In the genomic region with DNA sequence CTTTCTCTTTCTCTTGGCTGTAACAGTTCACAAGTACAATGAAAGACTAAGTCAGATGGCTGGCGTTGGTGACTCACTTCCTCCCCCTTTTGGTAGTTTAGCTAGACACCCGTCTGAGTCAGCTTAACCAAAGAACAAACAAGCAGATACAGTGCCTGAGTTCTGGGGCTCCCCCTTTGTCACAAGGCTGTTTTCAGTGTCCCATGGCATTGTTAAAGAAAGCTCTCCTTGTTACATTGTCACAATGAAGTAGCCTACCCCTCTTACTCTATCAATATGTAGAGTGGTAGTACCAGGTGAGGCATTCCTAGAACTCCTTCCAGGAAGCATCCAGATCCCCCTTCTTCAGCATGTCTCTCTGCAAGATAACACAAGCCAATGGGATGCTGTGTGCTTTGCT, we compare ENCODE assay signal across 1 cellular context.
TF ChIP-seq lines count a peak whose summit lies in the region.

No MANE protein-coding gene starts in this region.

TF ChIP-seq in HepG2, 621 proteins besides CTCF, POLR2A, EP300 and RAD21 (continued from another document and continues in another):
- TF ChIP-seq, protein P1, sequence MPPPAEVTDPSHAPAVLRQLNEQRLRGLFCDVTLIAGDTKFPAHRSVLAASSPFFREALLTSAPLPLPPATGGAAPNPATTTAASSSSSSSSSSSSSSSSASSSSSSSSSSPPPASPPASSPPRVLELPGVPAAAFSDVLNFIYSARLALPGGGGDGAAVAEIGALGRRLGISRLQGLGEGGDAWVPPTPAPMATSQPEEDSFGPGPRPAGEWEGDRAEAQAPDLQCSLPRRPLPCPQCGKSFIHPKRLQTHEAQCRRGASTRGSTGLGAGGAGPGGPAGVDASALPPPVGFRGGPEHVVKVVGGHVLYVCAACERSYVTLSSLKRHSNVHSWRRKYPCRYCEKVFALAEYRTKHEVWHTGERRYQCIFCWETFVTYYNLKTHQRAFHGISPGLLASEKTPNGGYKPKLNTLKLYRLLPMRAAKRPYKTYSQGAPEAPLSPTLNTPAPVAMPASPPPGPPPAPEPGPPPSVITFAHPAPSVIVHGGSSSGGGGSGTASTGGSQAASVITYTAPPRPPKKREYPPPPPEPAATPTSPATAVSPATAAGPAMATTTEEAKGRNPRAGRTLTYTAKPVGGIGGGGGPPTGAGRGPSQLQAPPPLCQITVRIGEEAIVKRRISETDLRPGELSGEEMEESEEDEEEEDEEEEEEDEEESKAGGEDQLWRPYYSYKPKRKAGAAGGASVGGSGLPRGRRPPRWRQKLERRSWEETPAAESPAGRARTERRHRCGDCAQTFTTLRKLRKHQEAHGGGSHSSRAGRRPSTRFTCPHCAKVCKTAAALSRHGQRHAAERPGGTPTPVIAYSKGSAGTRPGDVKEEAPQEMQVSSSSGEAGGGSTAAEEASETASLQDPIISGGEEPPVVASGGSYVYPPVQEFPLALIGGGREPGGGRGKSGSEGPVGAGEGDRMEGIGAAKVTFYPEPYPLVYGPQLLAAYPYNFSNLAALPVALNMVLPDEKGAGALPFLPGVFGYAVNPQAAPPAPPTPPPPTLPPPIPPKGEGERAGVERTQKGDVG (CRISPR knock-in tag; IDR thresholded peaks at IDR 0.05; ENCODE audit: borderline replicate concordance), result no peak
- TF ChIP-seq, protein P2, sequence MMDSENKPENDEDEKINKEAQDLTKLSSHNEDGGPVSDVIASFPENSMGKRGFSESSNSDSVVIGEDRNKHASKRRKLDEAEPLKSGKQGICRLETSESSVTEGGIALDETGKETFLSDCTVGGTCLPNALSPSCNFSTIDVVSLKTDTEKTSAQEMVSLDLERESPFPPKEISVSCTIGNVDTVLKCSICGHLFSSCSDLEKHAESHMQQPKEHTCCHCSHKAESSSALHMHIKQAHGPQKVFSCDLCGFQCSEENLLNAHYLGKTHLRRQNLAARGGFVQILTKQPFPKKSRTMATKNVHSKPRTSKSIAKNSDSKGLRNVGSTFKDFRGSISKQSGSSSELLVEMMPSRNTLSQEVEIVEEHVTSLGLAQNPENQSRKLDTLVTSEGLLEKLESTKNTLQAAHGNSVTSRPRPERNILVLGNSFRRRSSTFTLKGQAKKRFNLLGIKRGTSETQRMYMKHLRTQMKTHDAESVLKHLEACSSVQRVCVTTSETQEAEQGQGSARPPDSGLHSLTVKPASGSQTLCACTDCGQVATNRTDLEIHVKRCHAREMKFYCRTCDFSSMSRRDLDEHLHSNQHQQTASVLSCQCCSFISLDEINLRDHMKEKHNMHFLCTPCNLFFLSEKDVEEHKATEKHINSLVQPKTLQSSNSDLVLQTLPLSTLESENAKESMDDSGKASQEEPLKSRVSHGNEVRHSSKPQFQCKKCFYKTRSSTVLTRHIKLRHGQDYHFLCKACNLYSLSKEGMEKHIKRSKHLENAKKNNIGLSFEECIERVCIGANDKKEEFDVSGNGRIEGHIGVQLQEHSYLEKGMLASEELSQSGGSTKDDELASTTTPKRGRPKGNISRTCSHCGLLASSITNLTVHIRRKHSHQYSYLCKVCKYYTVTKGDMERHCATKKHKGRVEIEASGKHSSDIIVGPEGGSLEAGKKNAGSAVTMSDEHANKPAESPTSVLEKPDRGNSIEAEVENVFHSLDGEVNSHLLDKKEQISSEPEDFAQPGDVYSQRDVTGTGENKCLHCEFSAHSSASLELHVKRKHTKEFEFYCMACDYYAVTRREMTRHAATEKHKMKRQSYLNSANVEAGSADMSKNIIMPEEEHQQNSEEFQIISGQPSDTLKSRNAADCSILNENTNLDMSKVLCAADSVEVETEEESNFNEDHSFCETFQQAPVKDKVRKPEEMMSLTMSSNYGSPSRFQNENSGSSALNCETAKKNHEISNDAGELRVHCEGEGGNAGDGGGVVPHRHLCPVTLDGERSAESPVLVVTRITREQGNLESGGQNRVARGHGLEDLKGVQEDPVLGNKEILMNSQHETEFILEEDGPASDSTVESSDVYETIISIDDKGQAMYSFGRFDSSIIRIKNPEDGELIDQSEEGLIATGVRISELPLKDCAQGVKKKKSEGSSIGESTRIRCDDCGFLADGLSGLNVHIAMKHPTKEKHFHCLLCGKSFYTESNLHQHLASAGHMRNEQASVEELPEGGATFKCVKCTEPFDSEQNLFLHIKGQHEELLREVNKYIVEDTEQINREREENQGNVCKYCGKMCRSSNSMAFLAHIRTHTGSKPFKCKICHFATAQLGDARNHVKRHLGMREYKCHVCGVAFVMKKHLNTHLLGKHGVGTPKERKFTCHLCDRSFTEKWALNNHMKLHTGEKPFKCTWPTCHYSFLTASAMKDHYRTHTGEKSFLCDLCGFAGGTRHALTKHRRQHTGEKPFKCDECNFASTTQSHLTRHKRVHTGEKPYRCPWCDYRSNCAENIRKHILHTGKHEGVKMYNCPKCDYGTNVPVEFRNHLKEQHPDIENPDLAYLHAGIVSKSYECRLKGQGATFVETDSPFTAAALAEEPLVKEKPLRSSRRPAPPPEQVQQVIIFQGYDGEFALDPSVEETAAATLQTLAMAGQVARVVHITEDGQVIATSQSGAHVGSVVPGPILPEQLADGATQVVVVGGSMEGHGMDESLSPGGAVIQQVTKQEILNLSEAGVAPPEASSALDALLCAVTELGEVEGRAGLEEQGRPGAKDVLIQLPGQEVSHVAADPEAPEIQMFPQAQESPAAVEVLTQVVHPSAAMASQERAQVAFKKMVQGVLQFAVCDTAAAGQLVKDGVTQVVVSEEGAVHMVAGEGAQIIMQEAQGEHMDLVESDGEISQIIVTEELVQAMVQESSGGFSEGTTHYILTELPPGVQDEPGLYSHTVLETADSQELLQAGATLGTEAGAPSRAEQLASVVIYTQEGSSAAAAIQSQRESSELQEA (CRISPR knock-in tag; IDR thresholded peaks at IDR 0.05; ENCODE audit: not compliant biosample characterization), result no peak
- TF ChIP-seq, protein P3, sequence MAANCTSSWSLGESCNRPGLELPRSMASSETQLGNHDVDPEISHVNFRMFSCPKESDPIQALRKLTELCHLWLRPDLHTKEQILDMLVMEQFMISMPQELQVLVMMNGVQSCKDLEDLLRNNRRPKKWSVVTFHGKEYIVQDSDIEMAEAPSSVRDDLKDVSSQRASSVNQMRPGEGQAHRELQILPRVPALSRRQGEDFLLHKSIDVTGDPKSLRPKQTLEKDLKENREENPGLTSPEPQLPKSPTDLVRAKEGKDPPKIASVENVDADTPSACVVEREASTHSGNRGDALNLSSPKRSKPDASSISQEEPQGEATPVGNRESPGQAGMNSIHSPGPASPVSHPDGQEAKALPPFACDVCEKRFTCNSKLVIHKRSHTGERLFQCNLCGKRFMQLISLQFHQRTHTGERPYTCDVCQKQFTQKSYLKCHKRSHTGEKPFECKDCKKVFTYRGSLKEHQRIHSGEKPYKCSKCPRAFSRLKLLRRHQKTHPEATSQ (CRISPR knock-in tag; IDR thresholded peaks at IDR 0.05; ENCODE audit: borderline replicate concordance), result no peak
- TF ChIP-seq ZNF317 (CRISPR knock-in tag; IDR thresholded peaks at IDR 0.05) (no peak), SOX5 (CRISPR knock-in tag; IDR thresholded peaks at IDR 0.05; ENCODE audit: borderline replicate concordance) (peak; percentile 47), FOXA3 (CRISPR knock-in tag; IDR thresholded peaks at IDR 0.05) (peak; percentile 68), PCBP1 (IDR thresholded peaks at IDR 0.05; ENCODE audit: borderline replicate concordance, low read depth, low read length) (no peak), XBP1 (CRISPR knock-in tag; IDR thresholded peaks at IDR 0.05) (no peak), STAT5B (CRISPR knock-in tag; IDR thresholded peaks at IDR 0.05) (no peak), ZSCAN22 (CRISPR knock-in tag; IDR thresholded peaks at IDR 0.05) (peak; percentile 98), PAF1 (CRISPR knock-in tag; IDR thresholded peaks at IDR 0.05) (no peak), ZNF251 (CRISPR knock-in tag; IDR thresholded peaks at IDR 0.05) (no peak), CAMTA2 (CRISPR knock-in tag; IDR thresholded peaks at IDR 0.05; ENCODE audit: borderline replicate concordance) (no peak), FIP1L1 (IDR thresholded peaks at IDR 0.05; ENCODE audit: borderline replicate concordance, insufficient read depth, low read depth, low read length) (no peak), MAFF (IDR thresholded peaks at IDR 0.05; ENCODE audit: low read depth, low read length) (peak; percentile 85), SRSF1 (optimal IDR thresholded peaks at IDR 0.05; ENCODE audit: low read depth, low read length) (no peak), NFKB2 (CRISPR knock-in tag; IDR thresholded peaks at IDR 0.05; ENCODE audit: borderline replicate concordance) (no peak), ZMYM4 (CRISPR knock-in tag; IDR thresholded peaks at IDR 0.05) (no peak), NCOR1 (IDR thresholded peaks at IDR 0.05; ENCODE audit: borderline replicate concordance, low read length) (no peak), TGIF2 (CRISPR knock-in tag; IDR thresholded peaks at IDR 0.05) (0 out of 2 replicates have a peak, but pooled peaks have one; percentile 11), ZSCAN31 (CRISPR knock-in tag; IDR thresholded peaks at IDR 0.05; ENCODE audit: low read depth) (no peak), DPF2 (CRISPR knock-in tag; IDR thresholded peaks at IDR 0.05; ENCODE audit: borderline replicate concordance, low read depth) (no peak), MYNN (CRISPR knock-in tag; IDR thresholded peaks at IDR 0.05; ENCODE audit: low read depth) (no peak), ZBTB1 (CRISPR knock-in tag; IDR thresholded peaks at IDR 0.05; ENCODE audit: borderline replicate concordance) (no peak), HDAC2 (CRISPR knock-in tag; IDR thresholded peaks at IDR 0.05) (no peak), HNRNPLL (IDR thresholded peaks at IDR 0.05; ENCODE audit: low read depth, low read length, poor library complexity, severe bottlenecking) (no peak), ZNF766 (CRISPR knock-in tag; IDR thresholded peaks at IDR 0.05; ENCODE audit: borderline replicate concordance) (no peak), SMAD9 (CRISPR knock-in tag; IDR thresholded peaks at IDR 0.05) (no peak), ZNF660 (CRISPR knock-in tag; IDR thresholded peaks at IDR 0.05; ENCODE audit: borderline replicate concordance, low read depth) (no peak), ZNF644 (CRISPR knock-in tag; IDR thresholded peaks at IDR 0.05; ENCODE audit: low read depth) (peak; percentile 47; the same call in 1 of the 2 replicates), RBM22 (optimal IDR thresholded peaks at IDR 0.05; ENCODE audit: low read length) (no peak), SOX6 (IDR thresholded peaks at IDR 0.05) (no peak), SOX6 (CRISPR knock-in tag; IDR thresholded peaks at IDR 0.05) (peak; percentile 25; the same call in 1 of the 2 replicates), ZBTB20 (CRISPR knock-in tag; IDR thresholded peaks at IDR 0.05; ENCODE audit: borderline replicate concordance, low read depth) (no peak), ZFP82 (CRISPR knock-in tag; IDR thresholded peaks at IDR 0.05; ENCODE audit: borderline replicate concordance) (no peak), ZNF567 (CRISPR knock-in tag; IDR thresholded peaks at IDR 0.05; ENCODE audit: borderline replicate concordance) (no peak), ZNF563 (CRISPR knock-in tag; IDR thresholded peaks at IDR 0.05) (no peak), BORCS8-MEF2B (CRISPR knock-in tag; IDR thresholded peaks at IDR 0.05) (no peak), PHF5A (CRISPR knock-in tag; IDR thresholded peaks at IDR 0.05; ENCODE audit: low read depth, unreplicated experiment) (no peak), MYC (CRISPR knock-in tag; IDR thresholded peaks at IDR 0.05; ENCODE audit: borderline replicate concordance) (no peak)
- TF ChIP-seq, protein P4, sequence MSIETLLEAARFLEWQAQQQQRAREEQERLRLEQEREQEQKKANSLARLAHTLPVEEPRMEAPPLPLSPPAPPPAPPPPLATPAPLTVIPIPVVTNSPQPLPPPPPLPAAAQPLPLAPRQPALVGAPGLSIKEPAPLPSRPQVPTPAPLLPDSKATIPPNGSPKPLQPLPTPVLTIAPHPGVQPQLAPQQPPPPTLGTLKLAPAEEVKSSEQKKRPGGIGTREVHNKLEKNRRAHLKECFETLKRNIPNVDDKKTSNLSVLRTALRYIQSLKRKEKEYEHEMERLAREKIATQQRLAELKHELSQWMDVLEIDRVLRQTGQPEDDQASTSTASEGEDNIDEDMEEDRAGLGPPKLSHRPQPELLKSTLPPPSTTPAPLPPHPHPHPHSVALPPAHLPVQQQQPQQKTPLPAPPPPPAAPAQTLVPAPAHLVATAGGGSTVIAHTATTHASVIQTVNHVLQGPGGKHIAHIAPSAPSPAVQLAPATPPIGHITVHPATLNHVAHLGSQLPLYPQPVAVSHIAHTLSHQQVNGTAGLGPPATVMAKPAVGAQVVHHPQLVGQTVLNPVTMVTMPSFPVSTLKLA (IDR thresholded peaks at IDR 0.05), result no peak
- TF ChIP-seq, protein P5, sequence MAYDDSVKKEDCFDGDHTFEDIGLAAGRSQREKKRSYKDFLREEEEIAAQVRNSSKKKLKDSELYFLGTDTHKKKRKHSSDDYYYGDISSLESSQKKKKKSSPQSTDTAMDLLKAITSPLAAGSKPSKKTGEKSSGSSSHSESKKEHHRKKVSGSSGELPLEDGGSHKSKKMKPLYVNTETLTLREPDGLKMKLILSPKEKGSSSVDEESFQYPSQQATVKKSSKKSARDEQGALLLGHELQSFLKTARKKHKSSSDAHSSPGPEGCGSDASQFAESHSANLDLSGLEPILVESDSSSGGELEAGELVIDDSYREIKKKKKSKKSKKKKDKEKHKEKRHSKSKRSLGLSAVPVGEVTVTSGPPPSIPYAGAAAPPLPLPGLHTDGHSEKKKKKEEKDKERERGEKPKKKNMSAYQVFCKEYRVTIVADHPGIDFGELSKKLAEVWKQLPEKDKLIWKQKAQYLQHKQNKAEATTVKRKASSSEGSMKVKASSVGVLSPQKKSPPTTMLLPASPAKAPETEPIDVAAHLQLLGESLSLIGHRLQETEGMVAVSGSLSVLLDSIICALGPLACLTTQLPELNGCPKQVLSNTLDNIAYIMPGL (CRISPR knock-in tag; IDR thresholded peaks at IDR 0.05; ENCODE audit: borderline replicate concordance in 1 of 2, low read depth in 1 of 2), result 0 out of 4 replicates have a peak, but pooled peaks of 1 of the 2 experiments have one; percentile 53
- TF ChIP-seq, protein P6, sequence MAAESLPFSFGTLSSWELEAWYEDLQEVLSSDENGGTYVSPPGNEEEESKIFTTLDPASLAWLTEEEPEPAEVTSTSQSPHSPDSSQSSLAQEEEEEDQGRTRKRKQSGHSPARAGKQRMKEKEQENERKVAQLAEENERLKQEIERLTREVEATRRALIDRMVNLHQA (CRISPR knock-in tag; IDR thresholded peaks at IDR 0.05), result no peak
- TF ChIP-seq, protein P7, sequence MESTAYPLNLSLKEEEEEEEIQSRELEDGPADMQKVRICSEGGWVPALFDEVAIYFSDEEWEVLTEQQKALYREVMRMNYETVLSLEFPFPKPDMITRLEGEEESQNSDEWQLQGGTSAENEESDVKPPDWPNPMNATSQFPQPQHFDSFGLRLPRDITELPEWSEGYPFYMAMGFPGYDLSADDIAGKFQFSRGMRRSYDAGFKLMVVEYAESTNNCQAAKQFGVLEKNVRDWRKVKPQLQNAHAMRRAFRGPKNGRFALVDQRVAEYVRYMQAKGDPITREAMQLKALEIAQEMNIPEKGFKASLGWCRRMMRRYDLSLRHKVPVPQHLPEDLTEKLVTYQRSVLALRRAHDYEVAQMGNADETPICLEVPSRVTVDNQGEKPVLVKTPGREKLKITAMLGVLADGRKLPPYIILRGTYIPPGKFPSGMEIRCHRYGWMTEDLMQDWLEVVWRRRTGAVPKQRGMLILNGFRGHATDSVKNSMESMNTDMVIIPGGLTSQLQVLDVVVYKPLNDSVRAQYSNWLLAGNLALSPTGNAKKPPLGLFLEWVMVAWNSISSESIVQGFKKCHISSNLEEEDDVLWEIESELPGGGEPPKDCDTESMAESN (CRISPR knock-in tag; conservative IDR thresholded peaks at IDR 0.05), result no peak
- TF ChIP-seq, protein P8, sequence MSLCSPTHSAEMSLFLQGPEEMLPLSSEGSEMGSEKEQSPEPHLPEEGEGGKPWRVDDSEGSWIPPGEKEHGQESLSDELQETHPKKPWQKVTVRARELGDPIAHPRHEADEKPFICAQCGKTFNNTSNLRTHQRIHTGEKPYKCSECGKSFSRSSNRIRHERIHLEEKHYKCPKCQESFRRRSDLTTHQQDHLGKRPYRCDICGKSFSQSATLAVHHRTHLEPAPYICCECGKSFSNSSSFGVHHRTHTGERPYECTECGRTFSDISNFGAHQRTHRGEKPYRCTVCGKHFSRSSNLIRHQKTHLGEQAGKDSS (CRISPR knock-in tag; IDR thresholded peaks at IDR 0.05; ENCODE audit: borderline replicate concordance, low read depth), result no peak
